22 cellular contexts compared by ENCODE assay signal in the genomic region with DNA sequence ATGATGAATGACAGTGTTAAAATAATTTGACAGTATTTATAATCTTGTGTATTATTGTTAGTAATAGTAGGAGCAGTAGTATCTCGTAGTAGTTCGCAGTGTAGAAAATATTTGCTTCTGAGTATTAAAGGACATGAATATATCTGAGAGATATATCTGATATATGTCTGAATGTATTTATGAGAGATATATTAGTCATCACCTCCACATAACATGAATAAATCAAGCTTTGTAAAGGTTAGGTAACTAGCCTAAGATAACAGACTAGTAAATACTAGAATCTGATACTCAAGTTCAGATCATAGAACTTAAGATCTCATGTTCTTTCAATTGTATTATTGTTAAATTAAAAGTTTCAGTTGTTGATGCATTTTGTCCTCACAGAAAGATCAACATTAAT.
"Had no signal": no experiment of that assay in that cellular context is flagged by ENCODE, and none has a peak within 500 bp of the region (broad histone marks: within the 10 kb centered on the region; RNA-seq: fewer than 3 reads in every experiment).

No MANE protein-coding gene starts in this region.

- H3K9me3 Mint-ChIP-seq: memory B cell; natural killer cell; stimulated activated naive CD8-positive, alpha-beta T cell treated with anti-CD3 and anti-CD28 coated beads, Interleukin-15, amount 100 ng/mL, for 72 hours had no signal

- H3K27me3 ChIP-seq: gastrocnemius medialis, heart right ventricle, right lobe of liver, suprapubic skin, transverse colon, upper lobe of right lung, uterus had no signal

- H3K9me3 ChIP-seq: gastrocnemius medialis, heart right ventricle, lower lobe of right lung, right lobe of liver, suprapubic skin, transverse colon, upper lobe of right lung, uterus had no signal

- H3K4me3 ChIP-seq: gastrocnemius medialis, heart right ventricle, lower lobe of right lung, right lobe of liver, suprapubic skin, transverse colon, upper lobe of right lung, uterus had no signal

- H3K27me3 Mint-ChIP-seq: memory B cell; progenitor cell of endocrine pancreas; stimulated activated naive CD8-positive, alpha-beta T cell treated with anti-CD3 and anti-CD28 coated beads, Interleukin-15, amount 100 ng/mL, for 72 hours had no signal

- H3K9ac ChIP-seq: parathyroid adenoma had no signal

- H3K4me3 Mint-ChIP-seq: effector memory CD8-positive, alpha-beta T cell; memory B cell; natural killer cell; stimulated activated naive CD8-positive, alpha-beta T cell treated with anti-CD3 and anti-CD28 coated beads, Interleukin-15, amount 100 ng/mL, for 72 hours had no signal

- H2AFZ ChIP-seq: parathyroid adenoma had no signal

- DNase-seq: cortex of kidney; effector memory CD8-positive, alpha-beta T cell; gastrocnemius medialis; heart right ventricle; hippocampal formation; left ventricle myocardium superior; lower lobe of right lung; natural killer cell; right lobe of liver; small intestine; stimulated activated CD4-positive, alpha-beta T cell treated with anti-CD3 and anti-CD28 coated beads, Interleukin-15, amount 100 ng/mL, for 24 hours; stimulated activated CD4-positive, alpha-beta T cell treated with anti-CD3 and anti-CD28 coated beads, Interleukin-2, amount 100 ng/mL, for 48 hours; stimulated activated naive CD4-positive, alpha-beta T cell; stimulated activated naive CD8-positive, alpha-beta T cell treated with anti-CD3 and anti-CD28 coated beads, Interleukin-15, amount 100 ng/mL, for 72 hours; transverse colon; upper lobe of right lung; uterus had no signal

- H3K27ac Mint-ChIP-seq: effector memory CD8-positive, alpha-beta T cell; memory B cell; natural killer cell; progenitor cell of endocrine pancreas had no signal

- ATAC-seq: effector memory CD8-positive, alpha-beta T cell; gastrocnemius medialis; heart right ventricle; left ventricle myocardium superior; lower lobe of right lung; natural killer cell; right lobe of liver; stimulated activated naive CD8-positive, alpha-beta T cell treated with anti-CD3 and anti-CD28 coated beads, Interleukin-15, amount 100 ng/mL, for 72 hours; upper lobe of right lung had no signal

- H3K4me1 ChIP-seq: lower lobe of right lung, parathyroid adenoma, right lobe of liver, suprapubic skin, transverse colon, upper lobe of right lung, uterus had no signal

- H3K4me1 Mint-ChIP-seq: natural killer cell had no signal

- H3K36me3 Mint-ChIP-seq: natural killer cell had no signal

- H3K36me3 ChIP-seq: gastrocnemius medialis, heart right ventricle, lower lobe of right lung, right lobe of liver, suprapubic skin, transverse colon, upper lobe of right lung, uterus had no signal

- FAIRE-seq: islet of Langerhans had no signal

- H3K27ac ChIP-seq: gastrocnemius medialis, heart right ventricle, lower lobe of right lung, parathyroid adenoma, right lobe of liver, suprapubic skin, transverse colon, upper lobe of right lung, uterus had no signal
